ENCODE assay signal across 8 cellular contexts in genomic region chr14:55129428-55130193, GRCh38. TPM values are rescaled to one million over a fixed set of nuclear protein-coding genes. Genes with fewer than 3 reads are reported as not detected.
DNase-seq lines count a peak whose midpoint lies in the region; ATAC-seq and TF ChIP-seq lines count a peak whose summit lies in the region.

No MANE protein-coding gene starts in this region.

- POLR2A ChIA-PET in MCF 10A (lab: Yijun Ruan, JAX): interaction anchor here (0.6 to 12.8 kb wide), 22 partner anchors 8 to 993 kb away, joined by 3 to 385 read pairs (median 6); partner anchors contain the start of gene MAPK1IP1L

- ATAC-seq in GM19324 (IDR thresholded peaks at IDR 0.05; ENCODE audit: low FRiP score, unreplicated experiment): peak; percentile 71
- ATAC-seq in HG03342 (IDR thresholded peaks at IDR 0.05; ENCODE audit: unreplicated experiment): peak; percentile 52

- DNase-seq in T1000 (lab: John Stamatoyannopoulos, UW): peak; percentile 59
- peak; percentile 73 for DNase-seq in MCF 10A (ENCODE audit: unreplicated experiment)
- DNase-seq in islet precursor cell: peak; percentile 85
- DNase-seq in stimulated activated CD4-positive, alpha-beta T cell treated with anti-CD3 and anti-CD28 coated beads, Interleukin-1b, Interleukin-23, amount 100 ng/mL, for 24 hours (ENCODE audit: low read depth in 4 of 4, low spot score in 1 of 4): peak in 3 of 4 experiments; percentile 20 to 34 (median 27)
- no peak for DNase-seq in SKM-1 treated with dmso at 0.1 percent for 144 hours (lab: John Stamatoyannopoulos, UW; ENCODE audit: unreplicated experiment)

- peaks cover 16% of the 10 kb centered on the region for H3K4me1 Mint-ChIP-seq in MCF 10A (ENCODE audit: insufficient read depth, unreplicated experiment)

- H3K9me3 Mint-ChIP-seq in MCF 10A (ENCODE audit: unreplicated experiment): no peaks in the 10 kb centered on the region

- H3K27ac ChIP-seq in C4-2B: peak overlapping the region; percentile 68

- TF ChIP-seq CTCF in C4-2B (conservative IDR thresholded peaks at IDR 0.05) (no peak), MCF 10A (IDR thresholded peaks at IDR 0.05; ENCODE audit: unreplicated experiment) (no peak)

- intact Hi-C loops in MCF 10A (cut with micrococcal nuclease): loop anchor here (1.0 to 2.0 kb wide), 4 partner anchors 21 to 77 kb away; no protein-coding TSS in a partner anchor

- peak overlapping the region; percentile 90 for H3K4me3 Mint-ChIP-seq in MCF 10A (ENCODE audit: unreplicated experiment)

- peaks cover 29% of the 10 kb centered on the region for H3K36me3 Mint-ChIP-seq in MCF 10A (ENCODE audit: insufficient read depth, unreplicated experiment)

- BruUV-seq in MCF 10A (replicated peaks; lab: Mats Ljungman, UMichigan): no TSS peak

- CTCF ChIA-PET in MCF 10A (lab: Yijun Ruan, JAX): interaction anchor here (0.9 to 1.6 kb wide), 3 partner anchors 18 to 78 kb away, joined by 3 to 7 read pairs (median 3); partner anchors contain the start of gene MAPK1IP1L

- H3K27me3 Mint-ChIP-seq in MCF 10A (ENCODE audit: insufficient read depth, unreplicated experiment): no peaks in the 10 kb centered on the region

- peak overlapping the region; percentile 89 for H3K27ac Mint-ChIP-seq in MCF 10A (ENCODE audit: low read depth, unreplicated experiment)

RNA-seq across cellular contexts. Expression of gene LGALS3, which starts 0.6 kb away (rescaled TPM):
- 154 and 178 TPM in 2 replicates for total RNA-seq in MCF 10A (2022)
